ENCODE assay signal across 20 cellular contexts in genomic region chr3:50028336-50028735, GRCh38.
DNase-seq lines count a peak whose midpoint lies in the region; ATAC-seq, FAIRE-seq and TF ChIP-seq lines count a peak whose summit lies in the region.
"Had no signal": no experiment of that assay in that cellular context is flagged by ENCODE, and none has a peak within 500 bp of the region (broad histone marks: within the 10 kb centered on the region; RNA-seq: fewer than 3 reads in every experiment).

No MANE protein-coding gene starts in this region.

- H3K9me3 Mint-ChIP-seq in nephron progenitor cell, result peaks cover 4% of the 10 kb centered on the region
- H3K9me3 Mint-ChIP-seq in activated T-cell treated with anti-CD3 and anti-CD28 coated beads, Interleukin-2, amount 50 U/mL, for 72 hours, result peaks cover 1 to 2% of the 10 kb centered on the region in 2 donors
- H3K9me3 Mint-ChIP-seq: natural killer cell treated with Interleukin-12 subunit alpha and Interleukin-12 subunit beta and Interleukin-15 and Interleukin-18, amount 100 ng/mL, for 72 hours had no signal

- no peaks in the 10 kb centered on the region for H3K4me1 Mint-ChIP-seq in nephron progenitor cell
- H3K4me1 Mint-ChIP-seq in activated T-cell treated with anti-CD3 and anti-CD28 coated beads, Interleukin-2, amount 50 U/mL, for 72 hours (ENCODE audit: low read depth), result no peaks in the 10 kb centered on the region

- H3K4me3 Mint-ChIP-seq in nephron progenitor cell, result no peak overlapping the region
- no peak overlapping the region for H3K4me3 Mint-ChIP-seq in activated T-cell treated with anti-CD3 and anti-CD28 coated beads, Interleukin-2, amount 50 U/mL, for 72 hours
- H3K4me3 Mint-ChIP-seq: natural killer cell treated with Interleukin-12 subunit alpha and Interleukin-12 subunit beta and Interleukin-15 and Interleukin-18, amount 100 ng/mL, for 72 hours had no signal

- ATAC-seq in activated T-cell treated with anti-CD3 and anti-CD28 coated beads, Interleukin-2, amount 50 U/mL, for 72 hours (replicated peaks in 1 of 2), result no peak
- ATAC-seq: HCT116; natural killer cell treated with Interleukin-12 subunit alpha and Interleukin-12 subunit beta and Interleukin-15 and Interleukin-18, amount 100 ng/mL, for 72 hours had no signal

- no peaks in the 10 kb centered on the region for H4K20me1 ChIP-seq in keratinocyte (ENCODE audit: control insufficient read depth, extremely low read depth, insufficient read depth, low read length)

- H3K27me3 ChIP-seq in keratinocyte (ENCODE audit: control insufficient read depth, extremely low read depth, insufficient read depth, low read length), result no peaks in the 10 kb centered on the region
- H3K27me3 ChIP-seq in adrenal gland, result no peaks in the 10 kb centered on the region
- H3K27me3 ChIP-seq: breast epithelium, SJSA1, vagina had no signal

- no peak for TF ChIP-seq CTCF in cardiac fibroblast (IDR thresholded peaks at IDR 0.05; ENCODE audit: low read depth, low read length)
- no peak for TF ChIP-seq CTCF in keratinocyte (optimal IDR thresholded peaks at IDR 0.05 in 1 of 3, IDR thresholded peaks at IDR 0.05 in 1 of 3, conservative IDR thresholded peaks at IDR 0.05 in 1 of 3; ENCODE audit: extremely low read depth in 1 of 3, insufficient read depth in 2 of 3, low read length in 3 of 3)
- TF ChIP-seq CTCF in adrenal gland (IDR thresholded peaks at IDR 0.05), result no peak
- no peak for TF ChIP-seq CTCF in nephron progenitor cell (IDR thresholded peaks at IDR 0.05)

- no peaks in the 10 kb centered on the region for H3K9me1 ChIP-seq in keratinocyte (ENCODE audit: control insufficient read depth, extremely low read depth, insufficient read depth, low read length)

- H3K36me3 Mint-ChIP-seq in nephron progenitor cell (ENCODE audit: low read depth), result peaks cover 57% of the 10 kb centered on the region
- H3K36me3 Mint-ChIP-seq in activated T-cell treated with anti-CD3 and anti-CD28 coated beads, Interleukin-2, amount 50 U/mL, for 72 hours (ENCODE audit: insufficient read depth in 2 of 2), result peaks cover 7 to 13% of the 10 kb centered on the region in 2 donors

- intact Hi-C loops in adrenal gland (cut with DNase I), result no loop called here

- dilution Hi-C loops in keratinocyte (cut with MboI; ENCODE audit: extremely low pct_ligation_motif_present, low sequenced_read_pairs), result no loop called here

- H3K36me3 ChIP-seq in keratinocyte (ENCODE audit: control insufficient read depth in 2 of 2, extremely low read depth in 1 of 2, insufficient read depth in 2 of 2, low read length in 2 of 2) (peaks cover 0 to 2% of the 10 kb centered on the region in 2 experiments), adrenal gland (replicated peaks in 1 of 2) (no peaks in the 10 kb centered on the region)
- H3K36me3 ChIP-seq: breast epithelium had no signal

- H3K9me3 ChIP-seq in keratinocyte (ENCODE audit: control insufficient read depth, low read depth, low read length) (no peaks in the 10 kb centered on the region), adrenal gland (replicated peaks in 1 of 3) (no peaks in the 10 kb centered on the region)
- H3K9me3 ChIP-seq: breast epithelium, Caco-2, SJSA1, vagina had no signal

- H3K4me1 ChIP-seq in keratinocyte (ENCODE audit: control insufficient read depth, extremely low read depth, insufficient read depth, low read length), result no peaks in the 10 kb centered on the region
- no peaks in the 10 kb centered on the region for H3K4me1 ChIP-seq in adrenal gland (replicated peaks in 1 of 2)
- H3K4me1 ChIP-seq: breast epithelium, Caco-2, SJSA1, vagina had no signal

- no peak overlapping the region for H3K27ac ChIP-seq in keratinocyte (ENCODE audit: control insufficient read depth, insufficient read depth, low read length)
- H3K27ac ChIP-seq in adrenal gland, result no peak overlapping the region
- H3K27ac ChIP-seq: breast epithelium, SJSA1, vagina had no signal

- 60 to 76% (median 63%) methylated on average over 2 of the region's 2 CpGs for WGBS in adrenal gland, 4 donors

- no peak overlapping the region for H3K4me3 ChIP-seq in cardiac fibroblast (replicated peaks in 1 of 2; ENCODE audit: low read depth in 2 of 2, low read length in 2 of 2)
- H3K4me3 ChIP-seq in keratinocyte (ENCODE audit: control insufficient read depth in 2 of 3, extremely low read depth in 1 of 3, insufficient read depth in 2 of 3, low read depth in 1 of 3, low read length in 3 of 3), result no peak overlapping the region
- H3K4me3 ChIP-seq in adrenal gland, result no peak overlapping the region
- H3K4me3 ChIP-seq: breast epithelium, SJSA1, vagina had no signal

- no peak overlapping the region for H3K27ac Mint-ChIP-seq in nephron progenitor cell
- no peak overlapping the region for H3K27ac Mint-ChIP-seq in activated T-cell treated with anti-CD3 and anti-CD28 coated beads, Interleukin-2, amount 50 U/mL, for 72 hours
- H3K27ac Mint-ChIP-seq: natural killer cell treated with Interleukin-12 subunit alpha and Interleukin-12 subunit beta and Interleukin-15 and Interleukin-18, amount 100 ng/mL, for 72 hours had no signal

- no peaks in the 10 kb centered on the region for H3K27me3 Mint-ChIP-seq in nephron progenitor cell (ENCODE audit: low read depth, poor library complexity)
- H3K27me3 Mint-ChIP-seq in activated T-cell treated with anti-CD3 and anti-CD28 coated beads, Interleukin-2, amount 50 U/mL, for 72 hours (ENCODE audit: low read depth), result no peaks in the 10 kb centered on the region
- H3K27me3 Mint-ChIP-seq: natural killer cell treated with Interleukin-12 subunit alpha and Interleukin-12 subunit beta and Interleukin-15 and Interleukin-18, amount 100 ng/mL, for 72 hours had no signal

- no peak overlapping the region for H3K4me2 ChIP-seq in keratinocyte (ENCODE audit: control insufficient read depth, extremely low read depth, insufficient read depth, low read depth, low read length)

- H3K9ac ChIP-seq in keratinocyte (ENCODE audit: control insufficient read depth, extremely low read depth, insufficient read depth, low read length), result no peak overlapping the region

- FAIRE-seq in keratinocyte (lab: Jason Lieb, UNC), result peak; percentile 13

- no peak overlapping the region for H2AFZ ChIP-seq in keratinocyte (ENCODE audit: control insufficient read depth, low read length)

- TF ChIP-seq POLR2A in adrenal gland (IDR thresholded peaks at IDR 0.05), result no peak

- no peaks in the 10 kb centered on the region for H3K79me2 ChIP-seq in keratinocyte (ENCODE audit: control insufficient read depth, insufficient read depth, low read length)

- DNase-seq in AG08396 (ENCODE audit: low spot score) (peak; percentile 22), LHCN-M2 (ENCODE audit: low read depth) (peak; percentile 33), cardiac fibroblast (ENCODE audit: low read depth in 2 of 2) (peak; percentile 41 to 53), keratinocyte (ENCODE audit: low read depth, low spot score) (no peak), adrenal gland (no peak), nephron progenitor cell (no peak), A172 (ENCODE audit: low spot score) (no peak)
- DNase-seq in activated T-cell treated with anti-CD3 and anti-CD28 coated beads, Interleukin-2, amount 50 U/mL, for 72 hours, result no peak
- DNase-seq: activated CD4-positive, alpha-beta T cell treated with anti-CD3 and anti-CD28 coated beads for 4 hours; activated naive CD4-positive, alpha-beta T cell treated with Interleukin-2 at 50 U/mL for 16 hours; Caco-2; effector memory CD4-positive, alpha-beta T cell; NCI-H1694 treated with DMSO at 0.1 percent for 48 hours; NCI-H524; T-helper 9 cell had no signal

Comparison
In these comparisons a context has a peak if more than half of its experiments do, and no peak if none do; other contexts are left out.
1. DNase-seq: peak in AG08396 (single experiment), LHCN-M2 (single experiment) and cardiac fibroblast (2 of 2); none in keratinocyte (single experiment), adrenal gland (0 of 7), nephron progenitor cell (single experiment), activated T-cell treated with anti-CD3 and anti-CD28 coated beads, Interleukin-2, amount 50 U/mL, for 72 hours (0 of 2) and A172 (single experiment).